In the genomic region with DNA sequence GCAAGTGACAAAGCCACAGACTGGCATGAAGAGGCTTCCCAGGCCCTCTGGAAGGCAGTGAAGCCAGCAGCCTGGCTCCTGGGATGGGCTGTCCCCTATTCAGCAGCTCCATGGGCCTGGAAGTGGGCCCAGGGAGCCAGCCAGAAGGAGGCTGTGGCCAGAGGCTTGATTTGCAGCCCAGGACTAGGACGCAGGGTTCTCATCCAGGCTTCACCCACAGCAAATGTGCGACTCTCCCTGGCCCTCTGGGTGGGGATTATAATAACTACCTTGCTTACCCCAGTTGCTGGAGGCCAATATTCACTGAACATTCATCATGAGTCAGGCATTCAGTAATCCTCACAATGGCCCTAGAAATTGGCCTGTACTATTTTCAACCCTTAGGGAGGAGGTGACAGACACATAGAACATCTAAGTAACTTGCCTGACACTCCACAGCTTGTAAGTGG, we compare ENCODE assay signal across 12 cellular contexts. TPM values are rescaled to one million over a fixed set of nuclear protein-coding genes. Genes with fewer than 3 reads are reported as not detected.
DNase-seq lines count a peak whose midpoint lies in the region; ATAC-seq and TF ChIP-seq lines count a peak whose summit lies in the region.
"Had no signal": no experiment of that assay in that cellular context is flagged by ENCODE, and none has a peak within 500 bp of the region (broad histone marks: within the 10 kb centered on the region; RNA-seq: fewer than 3 reads in every experiment).

No MANE protein-coding gene starts in this region.

- peak overlapping the region; percentile 84 for H3K27ac Mint-ChIP-seq in activated naive CD4-positive, alpha-beta T cell treated with anti-CD3 and anti-CD28 coated beads, Interleukin-2, amount 50 U/mL, for 24 hours

- H3K4me1 ChIP-seq in RWPE2 (ENCODE audit: insufficient read depth, poor library complexity, severe bottlenecking) (peaks cover 34% of the 10 kb centered on the region), spleen (peaks cover 0 to 29% (median 13%) of the 10 kb centered on the region in 6 donors)

- H3K4me3 ChIP-seq in RWPE2 (ENCODE audit: severe bottlenecking) (no peak overlapping the region), spleen (no peak overlapping the region)
- H3K4me3 ChIP-seq: transverse colon had no signal

- H3K4me1 Mint-ChIP-seq in activated naive CD4-positive, alpha-beta T cell treated with anti-CD3 and anti-CD28 coated beads, Interleukin-2, amount 50 U/mL, for 24 hours, result peaks cover 19% of the 10 kb centered on the region

- ATAC-seq in RWPE2 (ENCODE audit: low read depth) (peak; percentile 81), GM18867 (IDR thresholded peaks at IDR 0.05; ENCODE audit: unreplicated experiment) (no peak), HG02970 (IDR thresholded peaks at IDR 0.05; ENCODE audit: low FRiP score, unreplicated experiment) (no peak)

- H3K27ac ChIP-seq in RWPE2 (ENCODE audit: poor library complexity, severe bottlenecking), result peak overlapping the region; percentile 48
- peak overlapping the region in 5 of 8 donors; percentile 55 to 76 (median 73) for H3K27ac ChIP-seq in spleen

- no peak for DNase-seq in activated naive CD4-positive, alpha-beta T cell (lab: John Stamatoyannopoulos, UW)
- DNase-seq in RWPE2 (ENCODE audit: low spot score), result no peak
- peak; percentile 73 for DNase-seq in globus pallidus (ENCODE audit: low spot score)
- DNase-seq in spleen, result peak; percentile 66
- no peak for DNase-seq in OCI-M2 (lab: John Stamatoyannopoulos, UW; ENCODE audit: unreplicated experiment)
- DNase-seq: activated naive CD8-positive, alpha-beta T cell treated with anti-CD3 and anti-CD28 coated beads, Interleukin-2, amount 10 ng/mL, durations not matched to agents 7 days and 5 days; SIG-M5; stimulated activated CD4-positive, alpha-beta T cell treated with anti-CD3 and anti-CD28 coated beads, Interleukin-15, amount 100 ng/mL, for 24 hours; transverse colon had no signal

- TF ChIP-seq POLR2A in spleen (IDR thresholded peaks at IDR 0.05), result no peak

- H3K27me3 ChIP-seq in RWPE2 (ENCODE audit: insufficient read depth, poor library complexity, severe bottlenecking) (no peaks in the 10 kb centered on the region), spleen (replicated peaks in 1 of 7) (no peaks in the 10 kb centered on the region)
- H3K27me3 ChIP-seq: transverse colon had no signal

- no peaks in the 10 kb centered on the region for H3K9me3 Mint-ChIP-seq in activated naive CD4-positive, alpha-beta T cell treated with anti-CD3 and anti-CD28 coated beads, Interleukin-2, amount 50 U/mL, for 24 hours
- H3K9me3 Mint-ChIP-seq: activated naive CD8-positive, alpha-beta T cell treated with anti-CD3 and anti-CD28 coated beads, Interleukin-2, amount 10 ng/mL, durations not matched to agents 7 days and 5 days had no signal

- H3K36me3 Mint-ChIP-seq in activated naive CD4-positive, alpha-beta T cell treated with anti-CD3 and anti-CD28 coated beads, Interleukin-2, amount 50 U/mL, for 24 hours, result no peaks in the 10 kb centered on the region

- H3K9me3 ChIP-seq in RWPE2 (ENCODE audit: severe bottlenecking) (no peaks in the 10 kb centered on the region), spleen (no peaks in the 10 kb centered on the region)
- H3K9me3 ChIP-seq: transverse colon had no signal

- H3K4me3 Mint-ChIP-seq in activated naive CD4-positive, alpha-beta T cell treated with anti-CD3 and anti-CD28 coated beads, Interleukin-2, amount 50 U/mL, for 24 hours, result no peak overlapping the region
- H3K4me3 Mint-ChIP-seq: activated naive CD8-positive, alpha-beta T cell treated with anti-CD3 and anti-CD28 coated beads, Interleukin-2, amount 10 ng/mL, durations not matched to agents 7 days and 5 days had no signal

- intact Hi-C loops in spleen (cut with DNase I; ENCODE audit: low total_unique reads), result no loop called here

- WGBS in spleen, 5 donors, result 92 to 100% (median 97%) methylated on average over 2 of the region's 2 CpGs; no CpG with 5 or more reads in 1 of the 5 donors

- TF ChIP-seq CTCF in RWPE2 (IDR thresholded peaks at IDR 0.05; ENCODE audit: poor library complexity, severe bottlenecking) (no peak), spleen (IDR thresholded peaks at IDR 0.05 in 8 of 11, conservative IDR thresholded peaks at IDR 0.05 in 3 of 11) (no peak)

- H3K27me3 Mint-ChIP-seq in activated naive CD4-positive, alpha-beta T cell treated with anti-CD3 and anti-CD28 coated beads, Interleukin-2, amount 50 U/mL, for 24 hours, result no peaks in the 10 kb centered on the region
- H3K27me3 Mint-ChIP-seq: activated naive CD8-positive, alpha-beta T cell treated with anti-CD3 and anti-CD28 coated beads, Interleukin-2, amount 10 ng/mL, durations not matched to agents 7 days and 5 days had no signal

- H3K36me3 ChIP-seq in RWPE2 (ENCODE audit: low read depth), result no peaks in the 10 kb centered on the region
- peaks cover 0 to 11% (median 0%) of the 10 kb centered on the region in 6 donors for H3K36me3 ChIP-seq in spleen
- H3K36me3 ChIP-seq: transverse colon had no signal

RNA-seq across cellular contexts. Expression of a gene that starts 24.6 kb away (rescaled TPM):
- 100 to 1,000 TPM; 109 to 256 (median 145) TPM for total RNA-seq in spleen
- 100 to 1,000 TPM; 295 to 356 (median 353) TPM for polyA plus RNA-seq in spleen

RNA-seq across cellular contexts. Expression of a gene that starts 45.1 kb away (rescaled TPM):
- 10 to 100 TPM; 16.9 to 77.9 (median 36.1) TPM for total RNA-seq in spleen
- 10 to 100 TPM; 25.5 to 33.1 (median 27.7) TPM for polyA plus RNA-seq in spleen

Comparison
In these comparisons a context has a peak if more than half of its experiments do, and no peak if none do; other contexts are left out.
1. DNase-seq: peak in globus pallidus (single experiment) and spleen (single experiment); none in activated naive CD4-positive, alpha-beta T cell (0 of 4), RWPE2 (single experiment) and OCI-M2 (single experiment).